Comparison of ENCODE assay signal across 16 cellular contexts in genomic region chr11:4090258-4090657, GRCh38. TPM values are rescaled to one million over a fixed set of nuclear protein-coding genes. Genes with fewer than 3 reads are reported as not detected.
DNase-seq lines count a peak whose midpoint lies in the region; ATAC-seq, FAIRE-seq and TF ChIP-seq lines count a peak whose summit lies in the region.
"Had no signal": no experiment of that assay in that cellular context is flagged by ENCODE, and none has a peak within 500 bp of the region (broad histone marks: within the 10 kb centered on the region; RNA-seq: fewer than 3 reads in every experiment).

No MANE protein-coding gene starts in this region.

- no peak for TF ChIP-seq CTCF in activated CD8-positive, alpha-beta T cell treated with anti-CD3 and anti-CD28 coated beads for 36 hours (IDR thresholded peaks at IDR 0.05)
- no peak for TF ChIP-seq CTCF in astrocyte (IDR thresholded peaks at IDR 0.05; ENCODE audit: insufficient read depth, low read depth, low read length)

- H3K36me3 ChIP-seq in astrocyte (ENCODE audit: insufficient read depth, low read length) = no peaks in the 10 kb centered on the region
- H3K36me3 ChIP-seq: neural progenitor cell had no signal

- DNase-seq in activated naive CD4-positive, alpha-beta T cell treated with Interleukin-2 at 50 U/mL for 16 hours = peak; percentile 11
- DNase-seq in activated naive CD4-positive, alpha-beta T cell treated with anti-CD3 and anti-CD28 coated beads, Interleukin-2, amount 50 U/mL, for 16 hours = no peak
- DNase-seq in activated CD8-positive, alpha-beta T cell treated with anti-CD3 and anti-CD28 coated beads for 36 hours = peak; percentile 46
- no peak for DNase-seq in astrocyte (ENCODE audit: low read depth)
- DNase-seq in iPS-NIHi11 (ENCODE audit: low spot score) = no peak
- DNase-seq in NCI-H2107 treated with DMSO at 0.1 percent for 48 hours (lab: John Stamatoyannopoulos, UW; ENCODE audit: unreplicated experiment) = no peak
- DNase-seq in NCI-H187 (lab: John Stamatoyannopoulos, UW) = no peak
- DNase-seq: body of pancreas, dermis blood vessel endothelial cell, NCI-H1694 treated with DMSO at 0.1 percent for 48 hours, NCI-H510A treated with DMSO at 0.1 percent for 48 hours, SHP77 had no signal

- ATAC-seq in activated CD8-positive, alpha-beta T cell treated with anti-CD3 and anti-CD28 coated beads for 36 hours = peak; percentile 10
- no peak for ATAC-seq in GM21526 (IDR thresholded peaks at IDR 0.05; ENCODE audit: low FRiP score, unreplicated experiment)
- ATAC-seq: body of pancreas had no signal

- peak overlapping the region; percentile 84 for H3K27ac Mint-ChIP-seq in activated CD8-positive, alpha-beta T cell treated with anti-CD3 and anti-CD28 coated beads for 36 hours
- peak overlapping the region; percentile 8 for H3K27ac Mint-ChIP-seq in astrocyte (ENCODE audit: unreplicated experiment)
- H3K27ac Mint-ChIP-seq: neural progenitor cell had no signal

- H3K4me1 ChIP-seq in astrocyte (ENCODE audit: insufficient read depth, low read length) = peaks cover 8% of the 10 kb centered on the region

- H3K9ac ChIP-seq in astrocyte (ENCODE audit: low read length) = no peak overlapping the region
- H3K9ac ChIP-seq: neural progenitor cell had no signal

- FAIRE-seq in astrocyte (lab: Jason Lieb, UNC) = no peak

- no peak overlapping the region for H3K27ac ChIP-seq in astrocyte (ENCODE audit: low read depth, low read length)
- H3K27ac ChIP-seq: body of pancreas, esophagus muscularis mucosa, neural progenitor cell, vagina had no signal

- H4K20me1 ChIP-seq in astrocyte (ENCODE audit: insufficient read depth, low read length) = no peaks in the 10 kb centered on the region

- peaks cover 49% of the 10 kb centered on the region for H3K36me3 Mint-ChIP-seq in activated CD8-positive, alpha-beta T cell treated with anti-CD3 and anti-CD28 coated beads for 36 hours (ENCODE audit: low read depth)
- H3K36me3 Mint-ChIP-seq in astrocyte (ENCODE audit: low read depth, unreplicated experiment) = peaks cover 20% of the 10 kb centered on the region

- no peak overlapping the region for H3K4me2 ChIP-seq in astrocyte (ENCODE audit: low read length)
- H3K4me2 ChIP-seq: neural progenitor cell had no signal

- H2AFZ ChIP-seq in astrocyte (ENCODE audit: low read depth, low read length) = no peak overlapping the region
- H2AFZ ChIP-seq: neural progenitor cell had no signal

- no peak overlapping the region for H3K4me3 ChIP-seq in astrocyte (ENCODE audit: insufficient read depth, low read depth, low read length)
- H3K4me3 ChIP-seq: body of pancreas, esophagus muscularis mucosa, neural progenitor cell, vagina had no signal

- H3K27me3 ChIP-seq in astrocyte (ENCODE audit: insufficient read depth, low read length) = no peaks in the 10 kb centered on the region
- H3K27me3 ChIP-seq: body of pancreas, esophagus muscularis mucosa, neural progenitor cell, vagina had no signal

- H3K9me3 ChIP-seq in astrocyte (ENCODE audit: insufficient read depth, low read depth, low read length) = no peaks in the 10 kb centered on the region
- H3K9me3 ChIP-seq: body of pancreas, esophagus muscularis mucosa, vagina had no signal

- POLR2A ChIA-PET in activated CD8-positive, alpha-beta T cell treated with anti-CD3 and anti-CD28 coated beads for 36 hours (lab: Charles Lee) = no interaction called here

- H3K27me3 Mint-ChIP-seq in activated CD8-positive, alpha-beta T cell treated with anti-CD3 and anti-CD28 coated beads for 36 hours = no peaks in the 10 kb centered on the region
- H3K27me3 Mint-ChIP-seq in astrocyte (ENCODE audit: low read depth, unreplicated experiment) = no peaks in the 10 kb centered on the region

- CTCF ChIA-PET in activated CD8-positive, alpha-beta T cell treated with anti-CD3 and anti-CD28 coated beads for 36 hours (lab: Charles Lee) = interaction anchor here (1.0 to 7.2 kb wide), 4 partner anchors 10 to 241 kb away, joined by 3 to 59 read pairs (median 4); no protein-coding TSS in a partner anchor

- no peaks in the 10 kb centered on the region for H3K9me3 Mint-ChIP-seq in activated CD8-positive, alpha-beta T cell treated with anti-CD3 and anti-CD28 coated beads for 36 hours
- H3K9me3 Mint-ChIP-seq in astrocyte (ENCODE audit: unreplicated experiment) = no peaks in the 10 kb centered on the region
- H3K9me3 Mint-ChIP-seq: neural progenitor cell had no signal

- H3K4me3 Mint-ChIP-seq in activated CD8-positive, alpha-beta T cell treated with anti-CD3 and anti-CD28 coated beads for 36 hours = no peak overlapping the region
- no peak overlapping the region for H3K4me3 Mint-ChIP-seq in astrocyte (ENCODE audit: unreplicated experiment)
- H3K4me3 Mint-ChIP-seq: neural progenitor cell had no signal

- H3K4me1 Mint-ChIP-seq in activated CD8-positive, alpha-beta T cell treated with anti-CD3 and anti-CD28 coated beads for 36 hours (ENCODE audit: low read depth) = peaks cover 55% of the 10 kb centered on the region
- H3K4me1 Mint-ChIP-seq in astrocyte (ENCODE audit: low read depth, unreplicated experiment) = peaks cover 10% of the 10 kb centered on the region

- intact Hi-C loops in activated CD8-positive, alpha-beta T cell treated with anti-CD3 and anti-CD28 coated beads for 36 hours (cut with micrococcal nuclease) = loop anchor here (5.0 kb wide), 1 partner anchor 248 kb away; the partner anchor contains the start of gene RHOG

- peaks cover 8% of the 10 kb centered on the region for H3K79me2 ChIP-seq in astrocyte (ENCODE audit: insufficient read depth, low read length)

RNA-seq across cellular contexts. Expression of gene RRM1, which starts 4.3 kb away (rescaled TPM):
- 100 to 1,000 TPM; 192 to 194 TPM for total RNA-seq in activated CD8-positive, alpha-beta T cell treated with anti-CD3 and anti-CD28 coated beads for 36 hours
- total RNA-seq in astrocyte = 22.0 and 26.2 TPM in 2 replicates

Comparison
In these comparisons a context has a peak if more than half of its experiments do, and no peak if none do; other contexts are left out.
1. DNase-seq: peak in activated naive CD4-positive, alpha-beta T cell treated with Interleukin-2 at 50 U/mL for 16 hours (single experiment) and activated CD8-positive, alpha-beta T cell treated with anti-CD3 and anti-CD28 coated beads for 36 hours (single experiment); none in activated naive CD4-positive, alpha-beta T cell treated with anti-CD3 and anti-CD28 coated beads, Interleukin-2, amount 50 U/mL, for 16 hours (single experiment), astrocyte (single experiment), iPS-NIHi11 (single experiment), NCI-H2107 treated with DMSO at 0.1 percent for 48 hours (single experiment) and NCI-H187 (0 of 2).